Comparison of ENCODE assay signal across 16 cellular contexts in genomic region chrX:45760187-45760742, GRCh38.
DNase-seq lines count a peak whose midpoint lies in the region; ATAC-seq and TF ChIP-seq lines count a peak whose summit lies in the region.
"Had no signal": no experiment of that assay in that cellular context is flagged by ENCODE, and none has a peak within 500 bp of the region (broad histone marks: within the 10 kb centered on the region; RNA-seq: fewer than 3 reads in every experiment).

No MANE protein-coding gene starts in this region.

- peaks cover 78% of the 10 kb centered on the region for H3K4me1 Mint-ChIP-seq in activated naive CD4-positive, alpha-beta T cell treated with anti-CD3 and anti-CD28 coated beads, Interleukin-2, amount 50 U/mL, for 24 hours
- H3K4me1 Mint-ChIP-seq in T-cell (peaks cover 54 to 86% (median 63%) of the 10 kb centered on the region in 3 donors), progenitor cell of endocrine pancreas (ENCODE audit: low read depth) (peaks cover 8% of the 10 kb centered on the region)
- peaks cover 58% of the 10 kb centered on the region for H3K4me1 Mint-ChIP-seq in stimulated activated naive CD8-positive, alpha-beta T cell treated with anti-CD3 and anti-CD28 coated beads, Interleukin-15, amount 100 ng/mL, for 72 hours

- TF ChIP-seq CTCF in progenitor cell of endocrine pancreas (IDR thresholded peaks at IDR 0.05; ENCODE audit: unreplicated experiment) = no peak

- H3K27ac ChIP-seq in epithelial cell of prostate = peak overlapping the region; percentile 96
- H3K27ac ChIP-seq: parathyroid adenoma, SJCRH30 had no signal

- peak overlapping the region; percentile 80 for H3K4me3 Mint-ChIP-seq in activated naive CD4-positive, alpha-beta T cell treated with anti-CD3 and anti-CD28 coated beads, Interleukin-2, amount 50 U/mL, for 24 hours
- peak overlapping the region; percentile 2 to 59 (median 33) for H3K4me3 Mint-ChIP-seq in T-cell
- peak overlapping the region; percentile 16 to 32 for H3K4me3 Mint-ChIP-seq in stimulated activated naive CD8-positive, alpha-beta T cell treated with anti-CD3 and anti-CD28 coated beads, Interleukin-15, amount 100 ng/mL, for 72 hours
- H3K4me3 Mint-ChIP-seq in progenitor cell of endocrine pancreas (ENCODE audit: low read depth) = no peak overlapping the region
- H3K4me3 Mint-ChIP-seq: H9 had no signal

- ATAC-seq in T-cell (replicated peaks in 1 of 4) = no peak
- no peak for ATAC-seq in stimulated activated naive CD8-positive, alpha-beta T cell treated with anti-CD3 and anti-CD28 coated beads, Interleukin-15, amount 100 ng/mL, for 72 hours

- peaks cover 34% of the 10 kb centered on the region for H3K36me3 Mint-ChIP-seq in activated naive CD4-positive, alpha-beta T cell treated with anti-CD3 and anti-CD28 coated beads, Interleukin-2, amount 50 U/mL, for 24 hours
- peaks cover 3% of the 10 kb centered on the region for H3K36me3 Mint-ChIP-seq in T-cell
- peaks cover 7% of the 10 kb centered on the region for H3K36me3 Mint-ChIP-seq in progenitor cell of endocrine pancreas (ENCODE audit: insufficient read depth)

- CTCF ChIA-PET in T-cell (lab: Charles Lee) = interaction anchor here in 1 of 2 donors (1.3 kb wide), 1 partner anchor 11 kb away, joined by 3 read pairs; no protein-coding TSS in a partner anchor

- DNase-seq in activated naive CD4-positive, alpha-beta T cell treated with anti-CD3 and anti-CD28 coated beads, Interleukin-2, amount 50 U/mL, for 16 hours = no peak
- DNase-seq in T-cell (no peak), epithelial cell of prostate (ENCODE audit: low read depth, low spot score) (no peak), posterior cingulate gyrus (no peak), middle frontal gyrus (ENCODE audit: extremely low spot score, low spot score) (no peak), progenitor cell of endocrine pancreas (ENCODE audit: low spot score, unreplicated experiment) (no peak)
- DNase-seq in stimulated activated naive CD8-positive, alpha-beta T cell treated with anti-CD3 and anti-CD28 coated beads, Interleukin-15, amount 100 ng/mL, for 72 hours = no peak
- DNase-seq: BE2C; central memory CD4-positive, alpha-beta T cell; foreskin melanocyte; H9; NCI-H446; SJCRH30; stimulated activated CD4-positive, alpha-beta T cell treated with anti-CD3 and anti-CD28 coated beads, Interleukin-2, amount 100 ng/mL, for 48 hours had no signal

- peak overlapping the region; percentile 79 for H3K27ac Mint-ChIP-seq in activated naive CD4-positive, alpha-beta T cell treated with anti-CD3 and anti-CD28 coated beads, Interleukin-2, amount 50 U/mL, for 24 hours
- H3K27ac Mint-ChIP-seq in T-cell (peak overlapping the region; percentile 72 to 89), progenitor cell of endocrine pancreas (no peak overlapping the region)
- peak overlapping the region; percentile 20 to 21 for H3K27ac Mint-ChIP-seq in stimulated activated naive CD8-positive, alpha-beta T cell treated with anti-CD3 and anti-CD28 coated beads, Interleukin-15, amount 100 ng/mL, for 72 hours

- POLR2A ChIA-PET in T-cell (lab: Charles Lee) = interaction anchor here in 1 of 2 donors (0.8 to 1.2 kb wide), 4 partner anchors 9 to 48 kb away, joined by 3 to 9 read pairs (median 4); no protein-coding TSS in a partner anchor

- H3K9me3 Mint-ChIP-seq in activated naive CD4-positive, alpha-beta T cell treated with anti-CD3 and anti-CD28 coated beads, Interleukin-2, amount 50 U/mL, for 24 hours = no peaks in the 10 kb centered on the region
- H3K9me3 Mint-ChIP-seq in T-cell (no peaks in the 10 kb centered on the region), progenitor cell of endocrine pancreas (ENCODE audit: low read depth) (peaks cover 12% of the 10 kb centered on the region)
- H3K9me3 Mint-ChIP-seq in stimulated activated naive CD8-positive, alpha-beta T cell treated with anti-CD3 and anti-CD28 coated beads, Interleukin-15, amount 100 ng/mL, for 72 hours = no peaks in the 10 kb centered on the region

- no peaks in the 10 kb centered on the region for H3K27me3 Mint-ChIP-seq in activated naive CD4-positive, alpha-beta T cell treated with anti-CD3 and anti-CD28 coated beads, Interleukin-2, amount 50 U/mL, for 24 hours
- peaks cover 0 to 7% of the 10 kb centered on the region in 2 donors for H3K27me3 Mint-ChIP-seq in T-cell
- H3K27me3 Mint-ChIP-seq in stimulated activated naive CD8-positive, alpha-beta T cell treated with anti-CD3 and anti-CD28 coated beads, Interleukin-15, amount 100 ng/mL, for 72 hours = no peaks in the 10 kb centered on the region
- H3K27me3 Mint-ChIP-seq in progenitor cell of endocrine pancreas = no peaks in the 10 kb centered on the region

- intact Hi-C loops in posterior cingulate gyrus (cut with DNase I) = no loop called here
